Comparison of ENCODE assay signal across 1 cellular context in genomic region chr18:13112982-13113381, GRCh38.
TF ChIP-seq lines count a peak whose summit lies in the region.

No MANE protein-coding gene starts in this region.

TF ChIP-seq in HepG2, 621 proteins besides CTCF, POLR2A, EP300 and RAD21 (continued from another document and continues in another):
- TF ChIP-seq ZNF503 (CRISPR knock-in tag; IDR thresholded peaks at IDR 0.05) (no peak), BCL3 (CRISPR knock-in tag; IDR thresholded peaks at IDR 0.05) (no peak), ZNF563 (CRISPR knock-in tag; IDR thresholded peaks at IDR 0.05) (peak; percentile 96), EED (CRISPR knock-in tag; IDR thresholded peaks at IDR 0.05) (no peak), POGZ (CRISPR knock-in tag; IDR thresholded peaks at IDR 0.05) (0 out of 2 replicates have a peak, but pooled peaks have one; percentile 24), ZNF749 (CRISPR knock-in tag; IDR thresholded peaks at IDR 0.05; ENCODE audit: borderline replicate concordance) (no peak), MAFG (CRISPR knock-in tag; IDR thresholded peaks at IDR 0.05) (no peak), ARID2 (CRISPR knock-in tag; IDR thresholded peaks at IDR 0.05; ENCODE audit: borderline replicate concordance) (no peak), ATF6 (CRISPR knock-in tag; conservative IDR thresholded peaks at IDR 0.05) (no peak), ZNF629 (CRISPR knock-in tag; conservative IDR thresholded peaks at IDR 0.05) (no peak), PBX3 (CRISPR knock-in tag; IDR thresholded peaks at IDR 0.05; ENCODE audit: borderline replicate concordance) (no peak), ELF4 (CRISPR knock-in tag; IDR thresholded peaks at IDR 0.05; ENCODE audit: borderline replicate concordance) (no peak), ZSCAN12 (CRISPR knock-in tag; IDR thresholded peaks at IDR 0.05) (no peak), ZNF589 (CRISPR knock-in tag; conservative IDR thresholded peaks at IDR 0.05) (no peak), ZNF781 (CRISPR knock-in tag; IDR thresholded peaks at IDR 0.05; ENCODE audit: borderline replicate concordance, not compliant biosample characterization) (no peak), MXD3 (CRISPR knock-in tag; IDR thresholded peaks at IDR 0.05) (no peak), NFYB (CRISPR knock-in tag; IDR thresholded peaks at IDR 0.05) (no peak), HIC2 (CRISPR knock-in tag; IDR thresholded peaks at IDR 0.05; ENCODE audit: low read depth) (no peak), ZNF605 (CRISPR knock-in tag; IDR thresholded peaks at IDR 0.05) (no peak), MIER2 (CRISPR knock-in tag; IDR thresholded peaks at IDR 0.05) (no peak), TFDP2 (CRISPR knock-in tag; IDR thresholded peaks at IDR 0.05) (no peak), ZNF737 (CRISPR knock-in tag; IDR thresholded peaks at IDR 0.05; ENCODE audit: borderline replicate concordance) (no peak), ZBTB10 (CRISPR knock-in tag; IDR thresholded peaks at IDR 0.05; ENCODE audit: borderline replicate concordance) (no peak), NR2F2 (IDR thresholded peaks at IDR 0.05; ENCODE audit: borderline replicate concordance, low read depth) (no peak), KDM2A (CRISPR knock-in tag; IDR thresholded peaks at IDR 0.05; ENCODE audit: borderline replicate concordance, low read depth) (peak; percentile 35; the same call in 1 of the 2 replicates), ZNF460 (CRISPR knock-in tag; IDR thresholded peaks at IDR 0.05; ENCODE audit: borderline replicate concordance) (no peak), ZNF564 (CRISPR knock-in tag; IDR thresholded peaks at IDR 0.05) (no peak), ZNF609 (CRISPR knock-in tag; IDR thresholded peaks at IDR 0.05; ENCODE audit: borderline replicate concordance) (no peak), SAP130 (CRISPR knock-in tag; IDR thresholded peaks at IDR 0.05; ENCODE audit: low read depth) (peak; percentile 63), ZNF333 (CRISPR knock-in tag; IDR thresholded peaks at IDR 0.05; ENCODE audit: borderline replicate concordance) (no peak), DMTF1 (CRISPR knock-in tag; IDR thresholded peaks at IDR 0.05) (no peak), SALL1 (CRISPR knock-in tag; IDR thresholded peaks at IDR 0.05) (peak; percentile 60), SMARCE1 (IDR thresholded peaks at IDR 0.05; ENCODE audit: borderline replicate concordance) (no peak), MEIS2 (CRISPR knock-in tag; IDR thresholded peaks at IDR 0.05) (no peak), ZNF30 (CRISPR knock-in tag; IDR thresholded peaks at IDR 0.05) (no peak), ZNF577 (CRISPR knock-in tag; IDR thresholded peaks at IDR 0.05; ENCODE audit: borderline replicate concordance, low read depth) (no peak), ZNF331 (CRISPR knock-in tag; IDR thresholded peaks at IDR 0.05) (peak; percentile 41; the same call in 1 of the 2 replicates)
